In the genomic region with DNA sequence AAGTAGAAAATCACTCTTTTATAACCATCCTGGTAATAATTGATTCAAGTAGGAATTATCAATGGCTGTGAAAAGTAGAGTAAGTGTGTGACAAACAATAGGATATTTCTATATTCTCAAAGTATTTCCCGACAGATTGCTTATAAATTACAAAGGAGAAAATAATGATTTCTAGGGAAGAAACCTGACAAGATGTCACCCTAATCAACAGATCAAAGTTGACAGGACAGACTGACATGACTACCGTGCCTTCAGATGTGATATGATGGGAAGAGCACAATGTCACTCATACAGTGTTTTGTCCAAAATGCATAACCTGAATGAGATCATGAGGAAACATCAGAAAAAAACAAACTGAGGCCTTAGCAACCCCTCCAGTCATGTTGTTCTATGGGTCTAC, we compare ENCODE assay signal across 19 cellular contexts. TPM values are rescaled to one million over a fixed set of nuclear protein-coding genes. Genes with fewer than 3 reads are reported as not detected.
DNase-seq lines count a peak whose midpoint lies in the region; ATAC-seq and TF ChIP-seq lines count a peak whose summit lies in the region.
"Had no signal": no experiment of that assay in that cellular context is flagged by ENCODE, and none has a peak within 500 bp of the region (broad histone marks: within the 10 kb centered on the region; RNA-seq: fewer than 3 reads in every experiment).

No MANE protein-coding gene starts in this region.

- no peak for ATAC-seq in Panc1
- ATAC-seq: A549 had no signal

- TF ChIP-seq CTCF in Panc1 (IDR thresholded peaks at IDR 0.05) (no peak), neural cell (IDR thresholded peaks at IDR 0.05; ENCODE audit: poor library complexity, severe bottlenecking) (no peak), prostate gland (IDR thresholded peaks at IDR 0.05) (no peak), spleen (IDR thresholded peaks at IDR 0.05 in 8 of 11, conservative IDR thresholded peaks at IDR 0.05 in 3 of 11) (no peak)

- intact Hi-C loops in Panc1 (cut with micrococcal nuclease; ENCODE audit: unreplicated experiment) (no loop called here), prostate gland (cut with DNase I) (no loop called here), spleen (cut with DNase I; ENCODE audit: low total_unique reads) (no loop called here)

- in situ Hi-C loops in Panc1 (cut with HindIII; ENCODE audit: low pct_unique_long_range_greater_than_20kb, low sequenced_read_pairs): no loop called here

- DNase-seq in DMS53 (lab: John Stamatoyannopoulos, UW): peak; percentile 45
- DNase-seq in DMS53 treated with DMSO at 0.1 percent for 48 hours (lab: John Stamatoyannopoulos, UW; ENCODE audit: unreplicated experiment): no peak
- no peak for DNase-seq in Panc1 (ENCODE audit: low read depth, low spot score)
- no peak for DNase-seq in prostate gland (ENCODE audit: low spot score)
- DNase-seq in spleen: no peak
- DNase-seq: BE2C; C1 segment of cervical spinal cord; CD4-positive, alpha-beta memory T cell; CD4-positive, CD25-positive, alpha-beta regulatory T cell; CD8-positive, alpha-beta memory T cell; COR-L47; DMS 273 treated with DMSO at 0.1 percent for 48 hours; DMS153; DMS79; GF-D8 had no signal

- H3K9me3 ChIP-seq in Panc1 (ENCODE audit: control insufficient read depth, insufficient read depth, low read depth, low read length) (peaks cover 5% of the 10 kb centered on the region; the same call in 1 of the 2 replicates), neural cell (ENCODE audit: low read length) (no peaks in the 10 kb centered on the region), prostate gland (no peaks in the 10 kb centered on the region), spleen (peaks cover 0 to 9% (median 0%) of the 10 kb centered on the region in 8 donors)
- H3K9me3 ChIP-seq: BE2C, BLaER1 had no signal

- 89% methylated on average over 2 of the region's 2 CpGs for WGBS in prostate gland
- WGBS in spleen, 5 donors: 88 to 98% (median 91%) methylated on average over 2 of the region's 2 CpGs

- peak overlapping the region; percentile 51; the same call in 1 of the 2 replicates for H3K27ac ChIP-seq in Panc1 (ENCODE audit: low read length)
- H3K27ac ChIP-seq in neural cell (ENCODE audit: low read length): peak overlapping the region; percentile 61
- H3K27ac ChIP-seq in prostate gland: no peak overlapping the region
- no peak overlapping the region for H3K27ac ChIP-seq in spleen
- H3K27ac ChIP-seq: 22Rv1, A549, BLaER1 had no signal

- H3K79me2 ChIP-seq in neural cell (replicated peaks; ENCODE audit: insufficient read depth, low read length): no peaks in the 10 kb centered on the region

- H3K4me2 ChIP-seq in neural cell (ENCODE audit: low read length): no peak overlapping the region
- H3K4me2 ChIP-seq: A549, BLaER1 had no signal

- H3K4me3 ChIP-seq in Panc1 (ENCODE audit: low read depth in 2 of 2, low read length in 2 of 2): no peak overlapping the region
- no peak overlapping the region for H3K4me3 ChIP-seq in neural cell (ENCODE audit: low read length)
- H3K4me3 ChIP-seq in prostate gland: no peak overlapping the region
- no peak overlapping the region for H3K4me3 ChIP-seq in spleen
- H3K4me3 ChIP-seq: A549, BLaER1 had no signal

- no TSS peak for BruUV-seq in Panc1 (replicated peaks; lab: Mats Ljungman, UMichigan)

- H3K36me3 ChIP-seq in Panc1 (ENCODE audit: control insufficient read depth, insufficient read depth, low read length) (no peaks in the 10 kb centered on the region), neural cell (ENCODE audit: insufficient read depth, low read length) (no peaks in the 10 kb centered on the region), prostate gland (no peaks in the 10 kb centered on the region), spleen (no peaks in the 10 kb centered on the region)
- H3K36me3 ChIP-seq: BE2C, BLaER1 had no signal

- H3K27me3 ChIP-seq in Panc1 (ENCODE audit: control insufficient read depth, insufficient read depth, low read length) (no peaks in the 10 kb centered on the region), neural cell (ENCODE audit: insufficient read depth, low read depth, low read length) (no peaks in the 10 kb centered on the region), prostate gland (replicated peaks; ENCODE audit: insufficient read depth) (no peaks in the 10 kb centered on the region), spleen (replicated peaks in 1 of 7) (peaks cover 0 to 6% (median 0%) of the 10 kb centered on the region in 7 donors)
- H3K27me3 ChIP-seq: BLaER1 had no signal

- no peaks in the 10 kb centered on the region for H3F3A ChIP-seq in neural cell (ENCODE audit: insufficient read depth, low read length, poor library complexity, severe bottlenecking)

- CTCF ChIA-PET in Panc1 (lab: Charles Lee): no interaction called here

- H2AFZ ChIP-seq in neural cell (ENCODE audit: low read depth, low read length): no peak overlapping the region

- TF ChIP-seq RAD21 in neural cell (conservative IDR thresholded peaks at IDR 0.05): no peak

- H3K9me2 ChIP-seq in neural cell (ENCODE audit: insufficient read depth, low read length): no peaks in the 10 kb centered on the region

- TF ChIP-seq POLR2A in prostate gland (IDR thresholded peaks at IDR 0.05) (no peak), spleen (IDR thresholded peaks at IDR 0.05) (no peak)

- H4K20me1 ChIP-seq in neural cell (ENCODE audit: insufficient read depth): no peaks in the 10 kb centered on the region
- H4K20me1 ChIP-seq: BLaER1 had no signal

- POLR2A ChIA-PET in Panc1 (lab: Charles Lee): no interaction called here

- no peaks in the 10 kb centered on the region; the same call in 1 of the 2 replicates for H3K4me1 ChIP-seq in Panc1 (ENCODE audit: control insufficient read depth, insufficient read depth, low read length)
- H3K4me1 ChIP-seq in prostate gland (replicated peaks): no peaks in the 10 kb centered on the region
- H3K4me1 ChIP-seq in spleen: no peaks in the 10 kb centered on the region
- H3K4me1 ChIP-seq: A549, BE2C, BLaER1 had no signal

- H3K9ac ChIP-seq in neural cell (ENCODE audit: low read length): no peak overlapping the region
- H3K9ac ChIP-seq: BLaER1 had no signal

- TF ChIP-seq EP300 in neural cell (conservative IDR thresholded peaks at IDR 0.05; ENCODE audit: poor library complexity, severe bottlenecking): peak; percentile 100

TF ChIP-seq in neural cell, 6 proteins besides CTCF, POLR2A, EP300 and RAD21:
- TF ChIP-seq MXI1 (conservative IDR thresholded peaks at IDR 0.05; ENCODE audit: poor library complexity, severe bottlenecking) (no peak), SMC3 (conservative IDR thresholded peaks at IDR 0.05; ENCODE audit: poor library complexity) (no peak), EZH2 (IDR thresholded peaks at IDR 0.05; ENCODE audit: borderline replicate concordance, insufficient read depth, low read length, poor library complexity, severe bottlenecking) (no peak), TAF1 (IDR thresholded peaks at IDR 0.05; ENCODE audit: low read depth) (no peak), POLR2AphosphoS5 (IDR thresholded peaks at IDR 0.05) (peak; percentile 95)
- TF ChIP-seq, protein P1, sequence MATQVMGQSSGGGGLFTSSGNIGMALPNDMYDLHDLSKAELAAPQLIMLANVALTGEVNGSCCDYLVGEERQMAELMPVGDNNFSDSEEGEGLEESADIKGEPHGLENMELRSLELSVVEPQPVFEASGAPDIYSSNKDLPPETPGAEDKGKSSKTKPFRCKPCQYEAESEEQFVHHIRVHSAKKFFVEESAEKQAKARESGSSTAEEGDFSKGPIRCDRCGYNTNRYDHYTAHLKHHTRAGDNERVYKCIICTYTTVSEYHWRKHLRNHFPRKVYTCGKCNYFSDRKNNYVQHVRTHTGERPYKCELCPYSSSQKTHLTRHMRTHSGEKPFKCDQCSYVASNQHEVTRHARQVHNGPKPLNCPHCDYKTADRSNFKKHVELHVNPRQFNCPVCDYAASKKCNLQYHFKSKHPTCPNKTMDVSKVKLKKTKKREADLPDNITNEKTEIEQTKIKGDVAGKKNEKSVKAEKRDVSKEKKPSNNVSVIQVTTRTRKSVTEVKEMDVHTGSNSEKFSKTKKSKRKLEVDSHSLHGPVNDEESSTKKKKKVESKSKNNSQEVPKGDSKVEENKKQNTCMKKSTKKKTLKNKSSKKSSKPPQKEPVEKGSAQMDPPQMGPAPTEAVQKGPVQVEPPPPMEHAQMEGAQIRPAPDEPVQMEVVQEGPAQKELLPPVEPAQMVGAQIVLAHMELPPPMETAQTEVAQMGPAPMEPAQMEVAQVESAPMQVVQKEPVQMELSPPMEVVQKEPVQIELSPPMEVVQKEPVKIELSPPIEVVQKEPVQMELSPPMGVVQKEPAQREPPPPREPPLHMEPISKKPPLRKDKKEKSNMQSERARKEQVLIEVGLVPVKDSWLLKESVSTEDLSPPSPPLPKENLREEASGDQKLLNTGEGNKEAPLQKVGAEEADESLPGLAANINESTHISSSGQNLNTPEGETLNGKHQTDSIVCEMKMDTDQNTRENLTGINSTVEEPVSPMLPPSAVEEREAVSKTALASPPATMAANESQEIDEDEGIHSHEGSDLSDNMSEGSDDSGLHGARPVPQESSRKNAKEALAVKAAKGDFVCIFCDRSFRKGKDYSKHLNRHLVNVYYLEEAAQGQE (IDR thresholded peaks at IDR 0.05; ENCODE audit: borderline replicate concordance): peak; percentile 69

RNA-seq across cellular contexts. Expression of gene TRIO, which starts 53.9 kb away (rescaled TPM):
- total RNA-seq in Panc1 (2021; ENCODE audit: unreplicated experiment) (349 TPM), prostate gland (100 to 1,000 TPM in 1 of 2 donors, 10 to 100 TPM in 1; 90.3 to 197 TPM), spleen (100 to 1,000 TPM; 139 to 280 (median 214) TPM)
- 213 TPM for polyA plus RNA-seq in Panc1 (2012; ENCODE audit: insufficient read length)
- polyA plus RNA-seq in neural cell (168 and 178 TPM in 2 replicates), spleen (10 to 100 TPM; 21.5 to 63.1 (median 55.2) TPM)
- polyA minus RNA-seq in neural cell: 431 and 552 TPM in 2 replicates

Comparison
In these comparisons a context has a peak if more than half of its experiments do, and no peak if none do; other contexts are left out.
1. H3K27ac ChIP-seq: peak in Panc1 (single experiment) and neural cell (single experiment); none in prostate gland (0 of 2) and spleen (0 of 8).